ENCODE assay signal across 21 cellular contexts in genomic region chr4:168541608-168541953, GRCh38. TPM values are rescaled to one million over a fixed set of nuclear protein-coding genes. Genes with fewer than 3 reads are reported as not detected.
DNase-seq lines count a peak whose midpoint lies in the region; ATAC-seq, FAIRE-seq and TF ChIP-seq lines count a peak whose summit lies in the region.
"Had no signal": no experiment of that assay in that cellular context is flagged by ENCODE, and none has a peak within 500 bp of the region (broad histone marks: within the 10 kb centered on the region; RNA-seq: fewer than 3 reads in every experiment).

No MANE protein-coding gene starts in this region.

- H3K36me3 ChIP-seq in PC-3 (ENCODE audit: low read depth, low read length) (no peaks in the 10 kb centered on the region), bronchial epithelial cell (ENCODE audit: control insufficient read depth, insufficient read depth, low read length) (no peaks in the 10 kb centered on the region), mesenchymal stem cell (ENCODE audit: control insufficient read depth in 1 of 2, insufficient read depth in 2 of 2, low read depth in 1 of 2, low read length in 2 of 2) (no peaks in the 10 kb centered on the region), aorta (ENCODE audit: control insufficient read depth in 1 of 2, insufficient read depth in 2 of 2, low read length in 1 of 2) (no peaks in the 10 kb centered on the region), prostate gland (no peaks in the 10 kb centered on the region), pancreas (no peaks in the 10 kb centered on the region)
- H3K36me3 ChIP-seq: gastrocnemius medialis, right lobe of liver, transverse colon had no signal

- no peak overlapping the region for H2BK5ac ChIP-seq in mesenchymal stem cell (ENCODE audit: low read depth, low read length, poor library complexity, severe bottlenecking)

- H3K27me3 ChIP-seq in PC-3 (ENCODE audit: low read length) (no peaks in the 10 kb centered on the region), bronchial epithelial cell (ENCODE audit: control insufficient read depth, insufficient read depth, low read length) (no peaks in the 10 kb centered on the region), mesenchymal stem cell (ENCODE audit: control insufficient read depth in 1 of 2, insufficient read depth in 1 of 2, low read length in 2 of 2) (no peaks in the 10 kb centered on the region), aorta (ENCODE audit: control insufficient read depth in 1 of 2, insufficient read depth in 2 of 2, low read length in 1 of 2) (no peaks in the 10 kb centered on the region), prostate gland (replicated peaks; ENCODE audit: insufficient read depth) (no peaks in the 10 kb centered on the region), pancreas (no peaks in the 10 kb centered on the region)
- H3K27me3 ChIP-seq: gastrocnemius medialis, transverse colon had no signal

- no peaks in the 10 kb centered on the region for H3K79me1 ChIP-seq in mesenchymal stem cell (replicated peaks; ENCODE audit: low read length, poor library complexity, severe bottlenecking)

- CTCF ChIA-PET in PC-3 (lab: Charles Lee): no interaction called here

- 0 out of 2 replicates have a peak overlapping the region, but pooled peaks have one; percentile 7 for H3K4me2 ChIP-seq in PC-3 (ENCODE audit: low read length)
- H3K4me2 ChIP-seq in mesenchymal stem cell (ENCODE audit: low read length, poor library complexity, severe bottlenecking): no peak overlapping the region

- H3K9me2 ChIP-seq in PC-3 (replicated peaks; ENCODE audit: low read length): no peaks in the 10 kb centered on the region

- intact Hi-C loops in PC-3 (cut with micrococcal nuclease): loop anchor here (5.0 kb wide), 1 partner anchor 46 kb away; no protein-coding TSS in a partner anchor
- intact Hi-C loops in aorta (cut with DNase I): no loop called here
- intact Hi-C loops in prostate gland (cut with DNase I): no loop called here
- intact Hi-C loops in pancreas (cut with DNase I): no loop called here

- H3K14ac ChIP-seq in mesenchymal stem cell (ENCODE audit: low read length in 2 of 2): no peak overlapping the region

- no TSS peak for BruUV-seq in PC-3 (replicated peaks; lab: Mats Ljungman, UMichigan)

- peak overlapping the region; percentile 84 for H3K27ac ChIP-seq in PC-3 (ENCODE audit: low read length)
- H3K27ac ChIP-seq in mesenchymal stem cell (ENCODE audit: low read length, poor library complexity, severe bottlenecking): no peak overlapping the region
- H3K27ac ChIP-seq in aorta (ENCODE audit: low read depth in 1 of 2, low read length in 2 of 2): no peak overlapping the region
- no peak overlapping the region for H3K27ac ChIP-seq in prostate gland
- no peak overlapping the region for H3K27ac ChIP-seq in pancreas
- H3K27ac ChIP-seq: gastrocnemius medialis, right lobe of liver, transverse colon had no signal

- no peak overlapping the region for H2BK12ac ChIP-seq in mesenchymal stem cell (ENCODE audit: low read length in 2 of 2)

- no peaks in the 10 kb centered on the region for H3K79me2 ChIP-seq in PC-3 (ENCODE audit: low read length)

- H3K4me3 ChIP-seq in PC-3 (ENCODE audit: low read length) (no peak overlapping the region), bronchial epithelial cell (ENCODE audit: low read depth, low read length) (no peak overlapping the region), mesenchymal stem cell (ENCODE audit: insufficient read depth in 1 of 2, low read depth in 1 of 2, low read length in 2 of 2) (no peak overlapping the region), aorta (ENCODE audit: low read length in 2 of 2) (no peak overlapping the region), prostate gland (no peak overlapping the region), pancreas (no peak overlapping the region)
- H3K4me3 ChIP-seq: gastrocnemius medialis, lung, right lobe of liver, transverse colon had no signal

- H3K9ac ChIP-seq in PC-3 (ENCODE audit: low read length) (peak overlapping the region; percentile 64), mesenchymal stem cell (ENCODE audit: low read length) (no peak overlapping the region)

- no peak overlapping the region for H2AFZ ChIP-seq in PC-3 (ENCODE audit: low read length)
- H2AFZ ChIP-seq in mesenchymal stem cell (ENCODE audit: low read depth, low read length): no peak overlapping the region

- POLR2A ChIA-PET in PC-3 (lab: Charles Lee; ENCODE audit: unreplicated experiment): no interaction called here

- peaks cover 45% of the 10 kb centered on the region for H3K4me1 ChIP-seq in PC-3 (ENCODE audit: insufficient read depth, low read length)
- H3K4me1 ChIP-seq in mesenchymal stem cell (ENCODE audit: control insufficient read depth, insufficient read depth, low read depth, low read length): peaks cover 1% of the 10 kb centered on the region
- no peaks in the 10 kb centered on the region for H3K4me1 ChIP-seq in aorta (ENCODE audit: control insufficient read depth in 1 of 2, insufficient read depth in 2 of 2, low read length in 2 of 2)
- no peaks in the 10 kb centered on the region for H3K4me1 ChIP-seq in prostate gland (replicated peaks)
- H3K4me1 ChIP-seq in pancreas: no peaks in the 10 kb centered on the region
- H3K4me1 ChIP-seq: right lobe of liver, transverse colon had no signal

- no peak overlapping the region for H2BK120ac ChIP-seq in mesenchymal stem cell (ENCODE audit: low read depth, low read length)

- DNase-seq in Daoy (ENCODE audit: low read depth): peak; percentile 63
- peak; percentile 81 for DNase-seq in PC-3
- peak; percentile 81 for DNase-seq in bronchial epithelial cell (ENCODE audit: low read depth)
- DNase-seq in mesenchymal stem cell: no peak
- DNase-seq in aorta: no peak
- DNase-seq in prostate gland (ENCODE audit: low spot score): no peak
- no peak for DNase-seq in pancreas
- DNase-seq: activated CD8-positive, alpha-beta T cell treated with anti-CD3 and anti-CD28 coated beads for 36 hours; amniotic stem cell; dermis blood vessel endothelial cell; DMS79; KBM-7; NCI-H2227 treated with DMSO at 0.1 percent for 48 hours; right lobe of liver; stimulated activated CD4-positive, alpha-beta T cell treated with anti-CD3 and anti-CD28 coated beads, Interleukin-4, amount 100 ng/mL, for 1 hour; transverse colon had no signal

- H3K9me3 ChIP-seq in PC-3 (ENCODE audit: low read length) (no peaks in the 10 kb centered on the region), mesenchymal stem cell (ENCODE audit: control insufficient read depth, low read length) (no peaks in the 10 kb centered on the region), aorta (ENCODE audit: control insufficient read depth, low read length) (no peaks in the 10 kb centered on the region), prostate gland (no peaks in the 10 kb centered on the region), pancreas (no peaks in the 10 kb centered on the region)
- H3K9me3 ChIP-seq: gastrocnemius medialis, right lobe of liver, transverse colon had no signal

- FAIRE-seq in bronchial epithelial cell (lab: Jason Lieb, UNC): no peak
- FAIRE-seq in pancreas (lab: Jason Lieb, UNC): no peak
- FAIRE-seq: H1 had no signal

- H3K4ac ChIP-seq in mesenchymal stem cell (ENCODE audit: low read depth in 1 of 2, low read length in 2 of 2): no peak overlapping the region

- peak overlapping the region in 1 of 2 experiments; percentile 21 for H3K18ac ChIP-seq in mesenchymal stem cell (ENCODE audit: low read depth in 1 of 2, low read length in 2 of 2)

- WGBS in mesenchymal stem cell: 71% methylated on average over 1 of the region's 2 CpGs
- WGBS in aorta, 2 donors: 82 to 85% methylated on average over 2 of the region's 2 CpGs
- WGBS in prostate gland: 81% methylated on average over 2 of the region's 2 CpGs
- 85 to 95% methylated on average over 2 of the region's 2 CpGs for WGBS in pancreas, 2 donors

- TF ChIP-seq POLR2A in prostate gland (IDR thresholded peaks at IDR 0.05): no peak

- no peak overlapping the region for H3K23ac ChIP-seq in mesenchymal stem cell (ENCODE audit: low read length in 2 of 2)

- H4K20me1 ChIP-seq in PC-3 (ENCODE audit: low read length): no peaks in the 10 kb centered on the region

- H2BK15ac ChIP-seq in mesenchymal stem cell (ENCODE audit: low read depth, poor library complexity, severe bottlenecking): no peak overlapping the region

- TF ChIP-seq CTCF in PC-3 (conservative IDR thresholded peaks at IDR 0.05; ENCODE audit: low read depth, low read length): no peak
- TF ChIP-seq CTCF in bronchial epithelial cell (IDR thresholded peaks at IDR 0.05; ENCODE audit: insufficient read depth, low read length, severe bottlenecking): no peak
- TF ChIP-seq CTCF in prostate gland (IDR thresholded peaks at IDR 0.05): no peak
- no peak for TF ChIP-seq CTCF in pancreas (IDR thresholded peaks at IDR 0.05)

- peaks cover 4% of the 10 kb centered on the region for H3F3A ChIP-seq in PC-3 (ENCODE audit: low read length, unreplicated experiment)

- no peak overlapping the region for H4K8ac ChIP-seq in mesenchymal stem cell (ENCODE audit: low read length)

- H4K91ac ChIP-seq in mesenchymal stem cell (ENCODE audit: low read length): no peak overlapping the region

- ATAC-seq in PC-3 (peak; percentile 62), aorta (ENCODE audit: low FRiP score) (no peak), pancreas (no peak), GM18867 (IDR thresholded peaks at IDR 0.05; ENCODE audit: unreplicated experiment) (no peak)
- ATAC-seq: activated CD8-positive, alpha-beta T cell treated with anti-CD3 and anti-CD28 coated beads for 36 hours; activated T-helper 17 cell treated with anti-CD3 and anti-CD28 coated beads, Interleukin-2, amount 50 U/mL, for 72 hours; gastrocnemius medialis; right lobe of liver had no signal

- peak overlapping the region; percentile 65 for H2AK5ac ChIP-seq in mesenchymal stem cell (ENCODE audit: low read length, severe bottlenecking)

RNA-seq across cellular contexts. Expression of gene PALLD, which starts 44.7 kb away (rescaled TPM):
- total RNA-seq in Daoy (2014; rRNA removed; shearing (Covaris generic)): 36.4 and 50.0 TPM in 2 replicates
- 26.7 and 33.5 TPM in 2 replicates for total RNA-seq in PC-3 (2014; rRNA removed)
- 69.2 and 92.7 TPM in 2 replicates for total RNA-seq in bronchial epithelial cell
- 109 TPM for polyA plus RNA-seq in mesenchymal stem cell (2013, experiment 1 of 2)
- polyA plus RNA-seq in mesenchymal stem cell (2013, experiment 2 of 2): 108 TPM
- 100 to 1,000 TPM; 352 to 626 TPM for total RNA-seq in aorta
- 100 to 1,000 TPM; 253 to 576 TPM for polyA plus RNA-seq in aorta
- total RNA-seq in prostate gland: 100 to 1,000 TPM; 252 TPM
- 10 to 100 TPM in 3 of 6 donors, 1 to 10 TPM in 3; 4.4 to 44.2 (median 12.0) TPM for total RNA-seq in pancreas
- polyA plus RNA-seq in pancreas: 10 to 100 TPM; 14.0 to 22.4 TPM

Comparison
In these comparisons a context has a peak if more than half of its experiments do, and no peak if none do; other contexts are left out.
1. DNase-seq: peak in Daoy (single experiment), PC-3 (single experiment) and bronchial epithelial cell (single experiment); none in mesenchymal stem cell (single experiment), aorta (0 of 2), prostate gland (single experiment) and pancreas (0 of 6).